Comparison of ENCODE assay signal across 8 cellular contexts in the genomic region with DNA sequence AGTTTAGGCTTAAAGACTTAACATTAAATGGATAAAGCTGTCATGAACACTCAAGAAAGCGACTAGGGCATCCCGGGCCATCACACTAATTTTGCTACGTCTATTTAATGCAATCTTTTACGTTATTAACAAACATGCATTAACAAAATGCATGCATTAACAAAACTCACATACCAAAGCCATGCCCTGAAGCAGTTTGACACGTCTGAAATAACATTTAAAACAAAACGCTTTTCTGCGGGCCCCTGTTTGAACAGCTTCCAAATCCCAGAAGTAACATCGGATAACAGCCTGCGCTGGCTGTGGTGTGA.
DNase-seq lines count a peak whose midpoint lies in the region; ATAC-seq and TF ChIP-seq lines count a peak whose summit lies in the region.

No MANE protein-coding gene starts in this region.

- no peak for DNase-seq in AG10803 (ENCODE audit: low read depth)
- DNase-seq in cerebellar cortex (ENCODE audit: low spot score), result peak; percentile 57
- no peak for DNase-seq in germinal center (ENCODE audit: low spot score)
- no peak for DNase-seq in NCI-H128 (lab: John Stamatoyannopoulos, UW; ENCODE audit: unreplicated experiment)

- H3K27ac ChIP-seq in muscle layer of duodenum (ENCODE audit: low read length), result peak overlapping the region; percentile 16

- H3K4me1 ChIP-seq in Loucy (ENCODE audit: insufficient read depth, low read length, poor library complexity, severe bottlenecking), result peaks cover 83% of the 10 kb centered on the region
- H3K4me1 ChIP-seq in muscle layer of duodenum (ENCODE audit: control insufficient read depth in 1 of 2, insufficient read depth in 2 of 2, low read length in 2 of 2), result peaks cover 10 to 11% of the 10 kb centered on the region in 2 donors

- H3K36me3 ChIP-seq in Loucy (ENCODE audit: insufficient read depth, low read length) (no peaks in the 10 kb centered on the region), muscle layer of duodenum (ENCODE audit: control insufficient read depth in 1 of 2, insufficient read depth in 2 of 2, low read length in 2 of 2) (no peaks in the 10 kb centered on the region)

- TF ChIP-seq CTCF in AG10803 (conservative IDR thresholded peaks at IDR 0.05; ENCODE audit: low read length), result no peak
- TF ChIP-seq CTCF in Loucy (conservative IDR thresholded peaks at IDR 0.05; ENCODE audit: low read length), result no peak

- H4K20me1 ChIP-seq in Loucy (ENCODE audit: insufficient read depth, low read length, poor library complexity, severe bottlenecking), result peaks cover 47% of the 10 kb centered on the region

- H3F3A ChIP-seq in Loucy (ENCODE audit: low read depth), result peaks cover 34% of the 10 kb centered on the region; the same call in 1 of the 2 replicates

- no peak for ATAC-seq in HG02678 (IDR thresholded peaks at IDR 0.05; ENCODE audit: unreplicated experiment)
- no peak for ATAC-seq in GM18868 (IDR thresholded peaks at IDR 0.05; ENCODE audit: unreplicated experiment)

- H3K4me2 ChIP-seq in Loucy (ENCODE audit: low read depth, low read length, poor library complexity, severe bottlenecking), result peak overlapping the region; percentile 93

- H3K9me3 ChIP-seq in Loucy (ENCODE audit: insufficient read depth, low read depth, low read length) (no peaks in the 10 kb centered on the region), muscle layer of duodenum (ENCODE audit: control insufficient read depth in 1 of 2, low read length in 2 of 2) (no peaks in the 10 kb centered on the region)

- H3K4me3 ChIP-seq in AG10803 (ENCODE audit: low read length) (peak overlapping the region; percentile 57), Loucy (ENCODE audit: low read length, poor library complexity, severe bottlenecking) (peak overlapping the region; percentile 93), muscle layer of duodenum (ENCODE audit: low read depth in 1 of 2, low read length in 2 of 2) (peak overlapping the region; percentile 59 to 81)

- H2AFZ ChIP-seq in Loucy (ENCODE audit: low read length), result no peak overlapping the region; the same call in 1 of the 2 replicates

- H3K9me2 ChIP-seq in Loucy (replicated peaks; ENCODE audit: low read depth, low read length), result no peaks in the 10 kb centered on the region

- peak overlapping the region; percentile 87 for H3K9ac ChIP-seq in Loucy (ENCODE audit: low read depth, low read length, poor library complexity, severe bottlenecking)

- H3K27me3 ChIP-seq in Loucy (ENCODE audit: insufficient read depth, low read length, poor library complexity, severe bottlenecking) (no peaks in the 10 kb centered on the region), muscle layer of duodenum (ENCODE audit: low read depth, low read length) (no peaks in the 10 kb centered on the region)

- peaks cover 72% of the 10 kb centered on the region for H3K79me2 ChIP-seq in Loucy (ENCODE audit: insufficient read depth, low read length)
